Comparison of ENCODE assay signal across 1 cellular context in genomic region chr17:82458885-82459424, GRCh38.
A peak's percentile ranks its signal among the peaks of the same experiment; 100 is the strongest.
TF ChIP-seq lines count a peak whose summit lies in the region.

No MANE protein-coding gene starts in this region.

TF ChIP-seq in GM12878, 131 proteins besides CTCF, POLR2A, EP300 and RAD21 (continued from another document):
- no peak; the same call in 1 of the 2 replicates for TF ChIP-seq RELB (IDR thresholded peaks at IDR 0.05; ENCODE audit: low read depth)
- no peak for TF ChIP-seq ZNF207 (IDR thresholded peaks at IDR 0.05; ENCODE audit: borderline replicate concordance)
- TF ChIP-seq HDAC6 (IDR thresholded peaks at IDR 0.05; ENCODE audit: unreplicated experiment): peak; percentile 40
- TF ChIP-seq POU2F2 (IDR thresholded peaks at IDR 0.05; ENCODE audit: borderline replicate concordance, low read depth, low read length): no peak
- TF ChIP-seq HCFC1 (IDR thresholded peaks at IDR 0.05; ENCODE audit: low read length): no peak
- no peak for TF ChIP-seq CEBPZ (IDR thresholded peaks at IDR 0.05; ENCODE audit: low read depth, low read length)
- no peak for TF ChIP-seq ZNF622 (IDR thresholded peaks at IDR 0.05)
- TF ChIP-seq ZNF687 (IDR thresholded peaks at IDR 0.05): peak; percentile 23; the same call in 1 of the 2 replicates
- no peak for TF ChIP-seq ATF2 (IDR thresholded peaks at IDR 0.05; ENCODE audit: low read length)
TF ChIP-seq in GM12878: peak in this region for 12.
